Comparison of ENCODE assay signal across 9 cellular contexts in the genomic region with DNA sequence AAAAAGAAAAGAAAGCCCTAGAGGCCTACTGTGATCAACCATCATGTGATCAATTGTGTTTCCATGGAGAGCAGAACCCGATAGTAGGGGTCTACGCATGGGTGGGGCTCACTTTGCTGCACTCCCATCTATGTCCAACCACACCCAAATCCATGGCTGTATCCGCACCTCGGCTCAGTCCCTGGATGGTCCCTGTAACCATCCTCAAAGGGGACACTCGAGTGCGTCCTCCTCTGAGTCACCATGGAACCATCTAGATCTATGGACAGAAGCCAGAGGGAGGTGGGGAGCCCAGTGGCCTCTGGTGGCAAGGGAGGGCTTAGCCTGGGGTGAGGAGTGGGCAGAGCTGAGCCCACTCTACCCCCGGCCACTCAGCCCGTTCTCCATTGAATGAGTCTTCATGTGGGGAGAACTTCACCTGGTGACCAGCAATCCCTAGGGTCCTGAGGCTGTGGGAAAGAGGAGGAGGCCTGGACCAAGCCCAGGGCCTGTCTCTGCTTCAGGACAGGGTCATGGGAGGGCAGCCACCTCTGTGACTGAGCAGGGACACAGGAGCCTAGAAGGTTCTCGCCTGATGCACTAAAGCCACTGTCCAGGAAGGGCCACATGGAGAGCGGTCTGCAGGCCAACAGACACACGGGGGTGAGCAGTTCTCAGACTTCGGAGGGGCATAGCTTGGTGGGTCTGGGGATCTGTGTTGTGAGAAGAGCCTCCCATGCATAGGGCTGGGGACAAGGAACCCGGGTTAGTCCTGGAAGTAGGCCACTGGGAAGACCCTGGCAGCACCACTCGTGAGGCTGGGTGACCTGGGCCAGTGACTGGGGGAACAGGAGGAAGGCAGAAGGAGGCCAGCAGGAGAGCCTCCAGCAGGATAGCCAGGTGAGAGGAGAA. TPM values are rescaled to one million over a fixed set of nuclear protein-coding genes. Genes with fewer than 3 reads are reported as not detected.
DNase-seq lines count a peak whose midpoint lies in the region; ATAC-seq, FAIRE-seq and TF ChIP-seq lines count a peak whose summit lies in the region.
"Had no signal": no experiment of that assay in that cellular context is flagged by ENCODE, and none has a peak within 500 bp of the region (broad histone marks: within the 10 kb centered on the region; RNA-seq: fewer than 3 reads in every experiment).

No MANE protein-coding gene starts in this region.

- CTCF ChIA-PET in A549 (lab: Yijun Ruan, JAX), result interaction anchor here (1.0 to 4.8 kb wide), 4 partner anchors 11 to 411 kb away, joined by 3 to 24 read pairs (median 4); no protein-coding TSS in a partner anchor

- H3K4me3 ChIP-seq in A549 (peak overlapping the region; percentile 80), bronchial epithelial cell (ENCODE audit: low read depth, low read length) (peak overlapping the region; percentile 55), mucosa of stomach (ENCODE audit: low read length) (peak overlapping the region; percentile 36)

- DNase-seq in A549 (ENCODE audit: low read depth in 1 of 2, low spot score in 1 of 2) (no peak), bronchial epithelial cell (ENCODE audit: low read depth) (no peak), NCI-H2196 (lab: John Stamatoyannopoulos, UW; ENCODE audit: unreplicated experiment) (no peak), globus pallidus (ENCODE audit: low spot score) (no peak)

- H3K27me3 ChIP-seq in bronchial epithelial cell (ENCODE audit: control insufficient read depth, insufficient read depth, low read length), result no peaks in the 10 kb centered on the region
- H3K27me3 ChIP-seq in mucosa of stomach (ENCODE audit: control insufficient read depth, insufficient read depth, low read length), result peaks cover 58% of the 10 kb centered on the region

- H3K9me3 ChIP-seq in A549 (no peaks in the 10 kb centered on the region), mucosa of stomach (ENCODE audit: control insufficient read depth, low read length) (no peaks in the 10 kb centered on the region)

- peak overlapping the region; percentile 39 for H3K9ac ChIP-seq in mucosa of stomach (ENCODE audit: low read length)

- TF ChIP-seq RAD21 in A549 (conservative IDR thresholded peaks at IDR 0.05 in 1 of 2, IDR thresholded peaks at IDR 0.05 in 1 of 2), result no peak
- no peak for TF ChIP-seq RAD21 in Ishikawa (IDR thresholded peaks at IDR 0.05; ENCODE audit: low read depth)

- H3K4me2 ChIP-seq in A549, result peak overlapping the region; percentile 81

- H3K27ac ChIP-seq in A549, result peak overlapping the region; percentile 77 to 94

- ATAC-seq in A549 (no peak), HG02588 (IDR thresholded peaks at IDR 0.05; ENCODE audit: unreplicated experiment) (no peak)
- ATAC-seq in activated CD4-positive, CD25-positive, alpha-beta regulatory T cell treated with anti-CD3 and anti-CD28 coated beads, Interleukin-2, amount 50 U/mL, for 24 hours, result no peak

- no peak for TF ChIP-seq POLR2A in A549 (IDR thresholded peaks at IDR 0.05; ENCODE audit: low read length)

- FAIRE-seq in A549 (lab: Jason Lieb, UNC) (no peak), bronchial epithelial cell (lab: Jason Lieb, UNC) (no peak)
- FAIRE-seq: TTC549 had no signal

- WGBS in A549 (ENCODE audit: missing lambda C conversion rate), result 73% methylated on average over 12 of the region's 14 CpGs

- TF ChIP-seq EP300 in A549 (IDR thresholded peaks at IDR 0.05) (no peak), Ishikawa (IDR thresholded peaks at IDR 0.05; ENCODE audit: borderline replicate concordance) (no peak)

- H3K36me3 ChIP-seq in bronchial epithelial cell (ENCODE audit: control insufficient read depth, insufficient read depth, low read length) (no peaks in the 10 kb centered on the region), mucosa of stomach (ENCODE audit: control insufficient read depth, insufficient read depth, low read length) (no peaks in the 10 kb centered on the region)

- peaks cover 11% of the 10 kb centered on the region; the same call in 2 of the 3 replicates for H3K4me1 ChIP-seq in A549
- H3K4me1 ChIP-seq in mucosa of stomach (ENCODE audit: control insufficient read depth, insufficient read depth, low read length), result peaks cover 19% of the 10 kb centered on the region

- POLR2A ChIA-PET in A549 (lab: Yijun Ruan, JAX), result no interaction called here

- TF ChIP-seq CTCF in A549 (IDR thresholded peaks at IDR 0.05) (no peak), bronchial epithelial cell (IDR thresholded peaks at IDR 0.05; ENCODE audit: insufficient read depth, low read length, severe bottlenecking) (no peak)

TF ChIP-seq in A549, 52 proteins besides CTCF, POLR2A, EP300 and RAD21 (continues in another document):
- TF ChIP-seq FOSL2 (IDR thresholded peaks at IDR 0.05), result no peak
- no peak for TF ChIP-seq FOSL2 (CRISPR knock-in tag; IDR thresholded peaks at IDR 0.05)
- TF ChIP-seq ELK1 (IDR thresholded peaks at IDR 0.05; ENCODE audit: low read depth, low read length), result no peak
- TF ChIP-seq PHF8 (IDR thresholded peaks at IDR 0.05; ENCODE audit: borderline replicate concordance, low read depth), result no peak
- no peak for TF ChIP-seq NFE2L2 (conservative IDR thresholded peaks at IDR 0.05; ENCODE audit: low read length)
- TF ChIP-seq MAZ (IDR thresholded peaks at IDR 0.05; ENCODE audit: borderline replicate concordance, low read depth, low read length), result no peak
- TF ChIP-seq HOXB5 (CRISPR knock-in tag; IDR thresholded peaks at IDR 0.05), result no peak
- TF ChIP-seq GATA3 (IDR thresholded peaks at IDR 0.05; ENCODE audit: borderline replicate concordance), result no peak
- no peak for TF ChIP-seq KDM5A (IDR thresholded peaks at IDR 0.05)
- TF ChIP-seq, protein P1, sequence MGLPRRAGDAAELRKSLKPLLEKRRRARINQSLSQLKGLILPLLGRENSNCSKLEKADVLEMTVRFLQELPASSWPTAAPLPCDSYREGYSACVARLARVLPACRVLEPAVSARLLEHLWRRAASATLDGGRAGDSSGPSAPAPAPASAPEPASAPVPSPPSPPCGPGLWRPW (IDR thresholded peaks at IDR 0.05), result no peak

TF ChIP-seq in Ishikawa, 13 proteins besides CTCF, POLR2A, EP300 and RAD21:
- TF ChIP-seq USF1 (IDR thresholded peaks at IDR 0.05), result 0 out of 2 replicates have a peak, but pooled peaks have one; percentile 10
- TF ChIP-seq TAF1 (IDR thresholded peaks at IDR 0.05; ENCODE audit: low read depth), result no peak

RNA-seq across cellular contexts. Expression of gene RAET1L, which starts 19.3 kb away (rescaled TPM):
- polyA plus RNA-seq in A549 (2011; rRNA removed), result 0.09 TPM in 1 of 2 replicates, not detected in the other
- polyA plus RNA-seq in A549 (2012; cell fraction: cytosol; rRNA removed), result 0.09 TPM in 1 of 2 replicates, not detected in the other
- 0.06 TPM in 1 of 2 replicates, not detected in the other for polyA plus RNA-seq in A549 (2012; cell fraction: nucleus; rRNA removed)
- 0.18 to 0.22 TPM in 2 of 3 replicates, not detected in the other for polyA plus RNA-seq in A549 (2017; fragmentation: RNase III; extraction: RNeasy Plus Mini Kit Qiagen cat#74134 plus additional on column Dnase treatment)
- polyA minus RNA-seq in A549 (2011; rRNA and poly(A)+ RNA removed), result not detected in 2 replicates
- total RNA-seq in bronchial epithelial cell, result 0.79 and 20.4 TPM in 2 replicates

RNA-seq across cellular contexts. Expression of gene ULBP1, which starts 42.3 kb away (rescaled TPM):
- 5.7 and 6.6 TPM in 2 replicates for polyA plus RNA-seq in A549 (2011; rRNA removed)
- polyA plus RNA-seq in A549 (2012; cell fraction: cytosol; rRNA removed), result 0.67 and 0.70 TPM in 2 replicates
- 0.31 and 0.36 TPM in 2 replicates for polyA plus RNA-seq in A549 (2012; cell fraction: nucleus; rRNA removed)
- polyA plus RNA-seq in A549 (2017; fragmentation: RNase III; extraction: RNeasy Plus Mini Kit Qiagen cat#74134 plus additional on column Dnase treatment), result 0.89 to 1.2 TPM (median 1.1 TPM) in 3 replicates
- polyA minus RNA-seq in A549 (2011; rRNA and poly(A)+ RNA removed), result 1.4 TPM in 2 replicates
- 1.1 and 4.1 TPM in 2 replicates for total RNA-seq in bronchial epithelial cell
